In the genomic region with DNA sequence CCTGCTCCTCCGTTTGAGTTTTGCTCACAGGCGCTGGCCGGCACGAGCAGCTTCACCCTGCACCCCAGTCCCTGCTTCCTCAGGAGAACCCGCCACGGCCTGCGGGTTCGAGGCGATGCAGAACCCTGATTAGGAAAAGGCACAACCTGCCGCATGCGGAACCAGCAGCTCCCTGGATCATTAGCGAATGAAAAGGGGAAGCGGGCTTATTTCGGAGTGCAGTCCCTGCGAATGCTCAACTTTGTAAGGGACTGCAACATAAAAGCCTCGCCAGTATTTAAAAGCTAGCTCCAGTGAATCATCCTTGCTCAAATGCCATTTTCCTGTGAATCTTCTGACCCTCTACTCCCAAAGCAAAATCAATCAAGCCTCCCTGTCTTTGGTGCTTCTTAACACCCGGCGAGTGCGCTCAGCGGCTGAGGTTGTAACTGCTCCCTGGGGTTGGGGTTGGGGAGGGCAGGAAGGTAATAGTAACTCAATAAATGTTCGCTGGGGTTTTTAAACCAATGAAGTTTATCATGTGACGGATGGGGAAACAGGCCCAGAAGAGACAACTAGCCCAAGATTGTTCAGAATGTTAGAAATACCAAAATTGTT, we compare ENCODE assay signal across 7 cellular contexts. TPM values are rescaled to one million over a fixed set of nuclear protein-coding genes. Genes with fewer than 3 reads are reported as not detected.
DNase-seq lines count a peak whose midpoint lies in the region; ATAC-seq and TF ChIP-seq lines count a peak whose summit lies in the region.

No MANE protein-coding gene starts in this region.

- TF ChIP-seq CTCF in coronary artery (IDR thresholded peaks at IDR 0.05) (no peak), mucosa of descending colon (IDR thresholded peaks at IDR 0.05) (no peak), tibial artery (IDR thresholded peaks at IDR 0.05) (no peak)

- ATAC-seq in GM18868 (IDR thresholded peaks at IDR 0.05; ENCODE audit: unreplicated experiment) = peak; percentile 30
- peak; percentile 28 for ATAC-seq in HG02981 (IDR thresholded peaks at IDR 0.05; ENCODE audit: unreplicated experiment)
- ATAC-seq in mucosa of descending colon = peak; percentile 33

- H3K4me1 ChIP-seq in mucosa of descending colon (ENCODE audit: low read depth) = peaks cover 15% of the 10 kb centered on the region
- H3K4me1 ChIP-seq in tibial artery = peaks cover 0 to 40% (median 22%) of the 10 kb centered on the region in 4 donors

- intact Hi-C loops in mucosa of descending colon (cut with DNase I, micrococcal nuclease) = no loop called here
- intact Hi-C loops in tibial artery (cut with DNase I; ENCODE audit: low total_unique reads) = no loop called here

- H3K36me3 ChIP-seq in mucosa of descending colon (ENCODE audit: low read depth) = no peaks in the 10 kb centered on the region
- H3K36me3 ChIP-seq in tibial artery = no peaks in the 10 kb centered on the region

- H3K27me3 ChIP-seq in tibial artery = no peaks in the 10 kb centered on the region

- peak overlapping the region; percentile 89 for H3K4me3 ChIP-seq in coronary artery
- peak overlapping the region; percentile 96 for H3K4me3 ChIP-seq in mucosa of descending colon
- H3K4me3 ChIP-seq in tibial artery = peak overlapping the region; percentile 73 to 93

- DNase-seq in SKM-1 (lab: John Stamatoyannopoulos, UW; ENCODE audit: unreplicated experiment) (peak; percentile 76), coronary artery (ENCODE audit: low spot score) (no peak), mucosa of descending colon (no peak), tibial artery (peak in 1 of 2 donors; percentile 28), NCI-H2029 (lab: John Stamatoyannopoulos, UW) (no peak)

- H3K9me3 ChIP-seq in mucosa of descending colon = no peaks in the 10 kb centered on the region
- no peaks in the 10 kb centered on the region for H3K9me3 ChIP-seq in tibial artery

- H3K27ac ChIP-seq in coronary artery = peak overlapping the region; percentile 85 to 92
- H3K27ac ChIP-seq in tibial artery = peak overlapping the region; percentile 92

RNA-seq across cellular contexts. Expression of a gene that starts 0.7 kb away (rescaled TPM):
- total RNA-seq in mucosa of descending colon = 10 to 100 TPM; 25.0 to 41.1 (median 29.9) TPM

RNA-seq across cellular contexts. Expression of a gene that starts 30.9 kb away (rescaled TPM):
- total RNA-seq in mucosa of descending colon = 10 to 100 TPM; 36.2 to 86.3 (median 85.7) TPM
